In the genomic region with DNA sequence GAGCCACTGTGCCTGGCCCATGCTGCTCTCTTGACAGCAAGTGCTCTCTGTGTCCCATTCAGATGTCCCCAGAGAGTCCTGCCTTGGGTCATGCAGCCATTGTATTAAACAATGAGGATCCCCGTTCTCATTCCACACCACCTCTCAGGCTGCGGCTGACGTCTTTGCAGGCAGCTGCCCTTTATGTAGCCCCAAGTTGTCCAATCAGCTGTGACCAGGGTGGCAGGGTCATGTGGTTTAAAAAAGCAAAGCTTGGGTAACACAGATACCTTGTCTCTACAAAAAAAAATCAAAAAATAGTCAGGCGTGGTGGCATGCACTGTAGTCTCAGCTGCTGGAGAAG, we compare ENCODE assay signal across 11 cellular contexts. TPM values are rescaled to one million over a fixed set of nuclear protein-coding genes. Genes with fewer than 3 reads are reported as not detected.
DNase-seq lines count a peak whose midpoint lies in the region; ATAC-seq and TF ChIP-seq lines count a peak whose summit lies in the region.
"Had no signal": no experiment of that assay in that cellular context is flagged by ENCODE, and none has a peak within 500 bp of the region (broad histone marks: within the 10 kb centered on the region; RNA-seq: fewer than 3 reads in every experiment).

No MANE protein-coding gene starts in this region.

- H2AFZ ChIP-seq in OCI-LY1 (ENCODE audit: low read length) = no peak overlapping the region

- peak overlapping the region; percentile 23 for H3K4me3 ChIP-seq in GM06990 (replicated peaks; ENCODE audit: low read depth, low read length)
- H3K4me3 ChIP-seq in OCI-LY1 (ENCODE audit: low read depth, low read length, poor library complexity, severe bottlenecking) = peak overlapping the region; percentile 90

- peak overlapping the region; percentile 81; the same call in 1 of the 2 replicates for H3K9ac ChIP-seq in OCI-LY1 (ENCODE audit: low read length)

- H3K9me2 ChIP-seq in OCI-LY1 (ENCODE audit: low read depth, low read length) = no peaks in the 10 kb centered on the region

- H3K9me3 ChIP-seq in OCI-LY1 (ENCODE audit: low read length) = no peaks in the 10 kb centered on the region

- DNase-seq in GM06990 (ENCODE audit: extremely low read depth, insufficient read length) = peak; percentile 74
- no peak for DNase-seq in cardiac septum (ENCODE audit: low spot score)
- no peak for DNase-seq in GM10248 (ENCODE audit: extremely low spot score)
- DNase-seq in NCI-H510A treated with DMSO at 0.1 percent for 48 hours (lab: John Stamatoyannopoulos, UW) = no peak
- DNase-seq: activated naive CD4-positive, alpha-beta T cell; dermis blood vessel endothelial cell; NCI-H187 treated with DMSO at 0.1 percent for 48 hours had no signal

- H3K27me3 ChIP-seq in GM06990 (replicated peaks; ENCODE audit: control insufficient read depth, insufficient read depth, low read length) (no peaks in the 10 kb centered on the region), OCI-LY1 (ENCODE audit: insufficient read depth, low read length) (no peaks in the 10 kb centered on the region)

- H3K36me3 ChIP-seq in GM06990 (ENCODE audit: control insufficient read depth, insufficient read depth, low read length) (no peaks in the 10 kb centered on the region), OCI-LY1 (ENCODE audit: insufficient read depth, low read length) (peaks cover 9% of the 10 kb centered on the region; the same call in 1 of the 2 replicates)

- H3K4me2 ChIP-seq in OCI-LY1 (ENCODE audit: low read length) = peak overlapping the region; percentile 98

- POLR2A ChIA-PET in GM10248 (lab: Yijun Ruan, JAX) = no interaction called here

- no peaks in the 10 kb centered on the region for H4K20me1 ChIP-seq in OCI-LY1 (ENCODE audit: insufficient read depth, low read length)

- no peak for TF ChIP-seq CTCF in GM06990 (IDR thresholded peaks at IDR 0.05; ENCODE audit: insufficient read depth, low read length, poor library complexity, severe bottlenecking)
- TF ChIP-seq CTCF in OCI-LY1 (IDR thresholded peaks at IDR 0.05; ENCODE audit: low read length) = no peak
- TF ChIP-seq CTCF in GM10248 (IDR thresholded peaks at IDR 0.05; ENCODE audit: control extremely low read depth, extremely low read depth, low read depth, missing control alignments) = no peak

- CTCF ChIA-PET in GM10248 (lab: Yijun Ruan, JAX) = interaction anchor here (0.8 to 1.1 kb wide), 2 partner anchors 11 to 53 kb away, joined by 3 read pairs; no protein-coding TSS in a partner anchor

- intact Hi-C loops in cardiac septum (cut with DNase I) = no loop called here

- H3K79me2 ChIP-seq in OCI-LY1 (ENCODE audit: insufficient read depth, low read length) = peaks cover 49% of the 10 kb centered on the region

- peak overlapping the region; percentile 95 for H3K27ac ChIP-seq in OCI-LY1 (ENCODE audit: low read depth, low read length, poor library complexity, severe bottlenecking)

- H3F3A ChIP-seq in OCI-LY1 (ENCODE audit: insufficient read depth, low read length) = peaks cover 8% of the 10 kb centered on the region; the same call in 1 of the 2 replicates

- H3K4me1 ChIP-seq in OCI-LY1 (ENCODE audit: insufficient read depth, low read length, severe bottlenecking) = peaks cover 77% of the 10 kb centered on the region

- ATAC-seq in GM19324 (IDR thresholded peaks at IDR 0.05; ENCODE audit: low FRiP score, unreplicated experiment) (peak; percentile 5), HG02885 (IDR thresholded peaks at IDR 0.05; ENCODE audit: poor library complexity, unreplicated experiment) (peak; percentile 22), SK-N-SH treated with all-trans-retinoic acid at 6 μM for 48 hours (no peak)

TF ChIP-seq in SK-N-SH treated with all-trans-retinoic acid at 6 μM for 48 hours, 23 proteins besides CTCF, POLR2A, EP300 and RAD21:
- TF ChIP-seq ZC3H10 (CRISPR knock-in tag; IDR thresholded peaks at IDR 0.05) (no peak), CSDC2 (CRISPR knock-in tag; IDR thresholded peaks at IDR 0.05) (no peak), ZNF565 (CRISPR knock-in tag; conservative IDR thresholded peaks at IDR 0.05; ENCODE audit: low read depth) (no peak), ZFP3 (CRISPR knock-in tag; IDR thresholded peaks at IDR 0.05) (no peak), GLIS3 (CRISPR knock-in tag; IDR thresholded peaks at IDR 0.05) (no peak)

RNA-seq across cellular contexts. Expression of a gene that starts 13.2 kb away (rescaled TPM):
- total RNA-seq in cardiac septum = 37.1 TPM
